In the genomic region with DNA sequence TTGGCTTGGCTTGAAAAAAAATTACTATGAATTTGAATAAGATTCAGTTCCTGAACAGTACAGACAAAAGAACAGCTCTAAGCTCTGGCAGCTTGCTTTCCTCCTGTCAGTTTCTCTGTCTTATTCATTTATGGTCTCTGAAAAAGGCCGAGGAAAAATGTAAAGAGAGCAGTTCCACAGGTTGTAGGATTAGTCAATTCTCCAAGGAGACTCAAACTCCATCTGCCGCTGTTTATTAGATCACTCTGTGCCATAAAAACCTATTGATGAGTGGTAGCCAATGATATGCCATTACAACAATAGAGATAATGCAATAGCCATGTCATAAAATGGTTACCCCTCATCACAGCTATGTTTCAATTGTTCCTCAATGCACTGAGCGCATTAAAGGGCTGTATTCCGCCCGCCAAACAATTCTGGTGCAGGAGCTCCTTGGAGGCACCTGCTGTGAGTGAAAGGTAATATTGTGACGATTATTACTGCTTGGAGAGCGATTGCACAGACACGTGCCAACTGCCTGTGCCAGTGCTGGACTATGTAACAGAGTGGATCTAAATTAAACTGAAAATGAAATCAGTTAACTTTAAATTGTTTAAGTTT, we compare ENCODE assay signal across 24 cellular contexts.
DNase-seq lines count a peak whose midpoint lies in the region; ATAC-seq and TF ChIP-seq lines count a peak whose summit lies in the region.
"Had no signal": no experiment of that assay in that cellular context is flagged by ENCODE, and none has a peak within 500 bp of the region (broad histone marks: within the 10 kb centered on the region; RNA-seq: fewer than 3 reads in every experiment).

No MANE protein-coding gene starts in this region.

- no peak overlapping the region for H3K4me3 ChIP-seq in HAP-1
- H3K4me3 ChIP-seq in hepatocyte = no peak overlapping the region
- no peak overlapping the region for H3K4me3 ChIP-seq in right cardiac atrium (ENCODE audit: low read length)
- H3K4me3 ChIP-seq: prostate gland, stomach, tibial artery had no signal

- no peaks in the 10 kb centered on the region for H3K79me2 ChIP-seq in hepatocyte

- H3K27ac ChIP-seq in hepatocyte (peak overlapping the region; percentile 77), right cardiac atrium (ENCODE audit: low read length) (no peak overlapping the region)
- H3K27ac ChIP-seq: C4-2B, neutrophil, prostate gland, stomach, tibial artery had no signal

- ATAC-seq in right cardiac atrium (no peak), HG03442 (IDR thresholded peaks at IDR 0.05; ENCODE audit: unreplicated experiment) (no peak), HG03565 (IDR thresholded peaks at IDR 0.05; ENCODE audit: unreplicated experiment) (no peak)
- ATAC-seq: HCT116 had no signal

- H4K20me1 ChIP-seq in hepatocyte (ENCODE audit: insufficient read depth, poor library complexity, severe bottlenecking) = no peaks in the 10 kb centered on the region

- DNase-seq in HAP-1 (ENCODE audit: low spot score in 2 of 2) (peak; percentile 64 to 91), NCI-H1930 (lab: John Stamatoyannopoulos, UW) (peak; percentile 57 to 77), NCI-H446 treated with DMSO at 0.1 percent for 48 hours (lab: John Stamatoyannopoulos, UW) (peak; percentile 54), hepatocyte (ENCODE audit: low spot score) (peak; percentile 21), right cardiac atrium (no peak), RKO (ENCODE audit: low spot score) (no peak)
- DNase-seq: activated B cell treated with CpG ODN at 0.5 μM for 24 hours; activated CD4-positive, alpha-beta memory T cell treated with anti-CD3 and anti-CD28 coated beads for 36 hours; activated effector memory CD4-positive, alpha-beta T cell treated with Interleukin-2 at 50 U/mL for 16 hours; activated naive CD8-positive, alpha-beta T cell treated with anti-CD3 and anti-CD28 coated beads, Interleukin-2, amount 10 ng/mL, durations not matched to agents 7 days and 5 days; central memory CD4-positive, alpha-beta T cell; mammary epithelial cell; NCI-H187 treated with DMSO at 0.1 percent for 48 hours; NCI-H526; OCI-M1; Right ventricle myocardium superior; stomach; tibial artery had no signal

- H3K9me3 ChIP-seq in HAP-1 (no peaks in the 10 kb centered on the region), hepatocyte (ENCODE audit: low read depth) (no peaks in the 10 kb centered on the region), right cardiac atrium (ENCODE audit: control insufficient read depth, low read length) (no peaks in the 10 kb centered on the region)
- H3K9me3 ChIP-seq: neutrophil, prostate gland, stomach, tibial artery had no signal

- H3K36me3 ChIP-seq in HAP-1 (replicated peaks) = no peaks in the 10 kb centered on the region
- no peaks in the 10 kb centered on the region for H3K36me3 ChIP-seq in hepatocyte (replicated peaks; ENCODE audit: insufficient read depth, low read depth)
- H3K36me3 ChIP-seq: neutrophil, prostate gland, stomach, tibial artery had no signal

- no peaks in the 10 kb centered on the region for H3K9me2 ChIP-seq in hepatocyte (replicated peaks; ENCODE audit: insufficient read depth)

- 69% methylated on average over 8 of the region's 8 CpGs for WGBS in hepatocyte (ENCODE audit: low lambda C conversion rate, missing lambda C conversion rate)
- WGBS in right cardiac atrium = 95% methylated on average over 8 of the region's 8 CpGs

- no peak for TF ChIP-seq CTCF in hepatocyte (IDR thresholded peaks at IDR 0.05; ENCODE audit: poor library complexity)

- in situ Hi-C loops in HAP-1 (cut with MboI; ENCODE audit: low sequenced_read_pairs) = no loop called here

- no peak overlapping the region for H2AFZ ChIP-seq in hepatocyte

- H3K4me1 ChIP-seq in HAP-1 (peaks cover 13% of the 10 kb centered on the region), hepatocyte (ENCODE audit: insufficient read depth) (peaks cover 11% of the 10 kb centered on the region), right cardiac atrium (ENCODE audit: control insufficient read depth, insufficient read depth, low read length) (no peaks in the 10 kb centered on the region)
- H3K4me1 ChIP-seq: prostate gland had no signal

- H3K4me2 ChIP-seq in hepatocyte = peak overlapping the region; percentile 13

- H3K27me3 ChIP-seq in HAP-1 (ENCODE audit: low read depth) (no peaks in the 10 kb centered on the region), hepatocyte (no peaks in the 10 kb centered on the region), right cardiac atrium (ENCODE audit: control insufficient read depth, insufficient read depth) (no peaks in the 10 kb centered on the region)
- H3K27me3 ChIP-seq: neutrophil, stomach, tibial artery had no signal

- intact Hi-C loops in right cardiac atrium (cut with DNase I) = no loop called here

Comparison
In these comparisons a context has a peak if more than half of its experiments do, and no peak if none do; other contexts are left out.
1. DNase-seq: peak in HAP-1 (2 of 2), NCI-H1930 (2 of 2), NCI-H446 treated with DMSO at 0.1 percent for 48 hours (single experiment) and hepatocyte (single experiment); none in right cardiac atrium (0 of 3) and RKO (single experiment).